In the genomic region with DNA sequence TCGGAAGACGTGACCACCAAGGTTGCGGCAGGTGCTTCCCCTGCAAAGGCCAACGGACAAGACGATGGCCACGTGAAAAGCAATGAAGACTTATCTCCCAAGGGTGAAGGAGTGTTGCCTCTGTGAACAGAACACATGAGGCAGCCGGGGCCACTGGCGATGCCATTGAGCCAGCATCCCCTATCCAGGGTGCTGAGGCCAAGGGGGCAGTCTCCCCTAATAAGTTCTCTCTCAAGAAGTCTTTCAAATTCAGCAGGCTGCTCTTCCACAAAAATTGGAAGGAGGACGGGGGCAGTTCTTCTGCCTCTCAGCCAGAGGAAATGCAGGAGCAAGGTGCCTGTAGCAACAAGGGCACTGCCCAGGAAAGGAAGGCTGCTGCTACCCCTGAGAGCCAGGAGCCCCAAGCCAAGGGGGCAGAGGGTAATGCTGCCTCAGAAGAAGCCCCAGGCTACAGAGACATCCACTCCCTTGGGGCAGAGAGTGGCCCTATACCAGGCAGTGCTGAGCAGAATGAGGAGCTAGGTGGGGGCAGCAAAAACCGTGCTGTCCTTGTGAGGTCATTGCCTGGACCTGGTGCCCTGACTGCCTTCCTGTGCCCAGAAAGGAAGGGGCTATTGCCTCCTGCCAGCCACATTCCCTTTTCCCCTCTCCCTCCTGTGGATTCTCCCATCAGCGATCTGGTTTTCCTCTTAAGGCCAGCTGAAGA, we compare ENCODE assay signal across 1 cellular context.
TF ChIP-seq lines count a peak whose summit lies in the region.

No MANE protein-coding gene starts in this region.

TF ChIP-seq in HEK293, 187 proteins besides CTCF, POLR2A, EP300 and RAD21 (continued from another document):
- peak; percentile 59 for TF ChIP-seq REST (tag by site-specific recombination; IDR thresholded peaks at IDR 0.05)
